Comparison of ENCODE assay signal across 24 cellular contexts in the genomic region with DNA sequence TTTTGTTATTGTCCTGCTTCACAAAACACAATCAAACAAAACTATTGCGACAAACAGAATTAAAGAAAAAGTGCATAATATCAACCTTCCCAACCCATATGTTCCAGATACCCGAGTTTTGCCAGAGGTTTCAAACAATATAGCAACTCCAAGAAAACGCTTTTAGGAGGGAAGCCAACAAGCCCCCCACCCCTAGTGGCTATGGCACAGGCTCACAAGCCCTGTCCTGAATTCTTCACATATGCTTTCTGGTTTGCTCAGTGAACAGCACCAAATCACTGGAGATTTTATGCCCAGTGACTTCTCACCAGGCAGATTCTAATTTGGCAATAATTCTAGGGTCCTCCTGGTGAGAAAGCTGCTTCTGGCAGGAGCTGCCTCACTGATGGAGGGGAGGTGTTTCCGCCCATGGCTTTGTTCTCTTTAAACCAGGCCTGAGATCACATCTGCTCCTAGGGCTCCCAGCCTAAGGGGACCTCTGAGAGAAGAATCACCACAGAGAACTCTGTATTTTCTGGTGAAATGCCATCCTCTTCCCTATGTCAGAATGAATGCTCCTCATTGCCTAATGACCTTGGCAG.
A peak's percentile ranks its signal among the peaks of the same experiment; 100 is the strongest.
DNase-seq lines count a peak whose midpoint lies in the region; ATAC-seq and TF ChIP-seq lines count a peak whose summit lies in the region.
"Had no signal": no experiment of that assay in that cellular context is flagged by ENCODE, and none has a peak within 500 bp of the region (broad histone marks: within the 10 kb centered on the region; RNA-seq: fewer than 3 reads in every experiment).

No MANE protein-coding gene starts in this region.

- no peaks in the 10 kb centered on the region for H3K79me2 ChIP-seq in HCT116 (ENCODE audit: insufficient read depth, low read length)

- H3K27ac Mint-ChIP-seq in WTC11, result peak overlapping the region; percentile 84
- H3K27ac Mint-ChIP-seq: naive thymus-derived CD8-positive, alpha-beta T cell had no signal

- ATAC-seq in HCT116 (no peak), WTC11 (peak; percentile 80), HG02571 (IDR thresholded peaks at IDR 0.05; ENCODE audit: unreplicated experiment) (no peak), HG03280 (IDR thresholded peaks at IDR 0.05; ENCODE audit: unreplicated experiment) (no peak)
- ATAC-seq: body of pancreas; naive thymus-derived CD8-positive, alpha-beta T cell; Right ventricle myocardium inferior had no signal

- peak overlapping the region; percentile 33 for H2AFZ ChIP-seq in HCT116 (ENCODE audit: low read depth, low read length, poor library complexity, severe bottlenecking)
- H2AFZ ChIP-seq: PC-9 had no signal

- no peak overlapping the region for H3K9ac ChIP-seq in HCT116 (ENCODE audit: low read length)

- RAD21 ChIA-PET in HCT116 (lab: Charles Lee; ENCODE audit: low non-redundant PET in 1 of 2, low total read pairs in 2 of 2, uncharacterized antibody in 2 of 2, unreplicated experiment in 2 of 2), result no interaction called here

- peaks cover 35% of the 10 kb centered on the region for H3K4me1 Mint-ChIP-seq in WTC11
- H3K4me1 Mint-ChIP-seq: naive thymus-derived CD8-positive, alpha-beta T cell had no signal

- no peaks in the 10 kb centered on the region for H3K27me3 ChIP-seq in HCT116 (ENCODE audit: insufficient read depth, low read length)
- H3K27me3 ChIP-seq: adrenal gland, body of pancreas had no signal

- H3K27ac ChIP-seq in HCT116 (ENCODE audit: low read depth, low read length), result no peak overlapping the region
- H3K27ac ChIP-seq: adrenal gland, body of pancreas, epithelial cell of prostate, PC-9 had no signal

- BruUV-seq in HCT116 (replicated peaks; lab: Mats Ljungman, UMichigan), result no TSS peak

- H3K4me1 ChIP-seq in HCT116 (ENCODE audit: control insufficient read depth in 1 of 2, insufficient read depth in 2 of 2, low read length in 2 of 2), result no peaks in the 10 kb centered on the region
- H3K4me1 ChIP-seq: adrenal gland, body of pancreas had no signal

- POLR2A ChIA-PET in HCT116 (lab: Charles Lee), result no interaction called here
- POLR2A ChIA-PET in WTC11 (lab: Charles Lee), result no interaction called here

- CTCF ChIA-PET in HCT116 (lab: Charles Lee) (no interaction called here), WTC11 (lab: Charles Lee) (no interaction called here)

- H3K9me2 ChIP-seq in HCT116 (ENCODE audit: insufficient read depth), result no peaks in the 10 kb centered on the region

- H3K36me3 Mint-ChIP-seq in WTC11, result no peaks in the 10 kb centered on the region
- H3K36me3 Mint-ChIP-seq: naive thymus-derived CD8-positive, alpha-beta T cell had no signal

- no peak for TF ChIP-seq POLR2A in HCT116 (IDR thresholded peaks at IDR 0.05; ENCODE audit: borderline replicate concordance, extremely low read depth, insufficient read depth, insufficient read length)

- peak; percentile 18 for DNase-seq in ELF-1 (ENCODE audit: low read depth, low spot score)
- DNase-seq in HCT116 (ENCODE audit: low read depth, low spot score), result no peak
- no peak for DNase-seq in WTC11 (ENCODE audit: low spot score)
- DNase-seq in iPS-NIHi7 (ENCODE audit: extremely low spot score), result peak; percentile 13
- DNase-seq in NCI-H146 (lab: John Stamatoyannopoulos, UW), result no peak
- DNase-seq: activated CD4-positive, alpha-beta T cell treated with anti-CD3 and anti-CD28 coated beads, Interleukin-2, amount 50 U/mL, for 4 hours; activated naive CD4-positive, alpha-beta T cell treated with Interleukin-2 at 50 U/mL for 16 hours; adrenal gland; body of pancreas; Caco-2; DND-41; naive thymus-derived CD8-positive, alpha-beta T cell; NCI-H187; NCI-H524; PC-9; small intestine; stimulated activated CD4-positive, alpha-beta T cell treated with anti-CD3 and anti-CD28 coated beads, Interleukin-2, amount 100 ng/mL, for 24 hours; SW 1271; T1000; trophoblast cell had no signal

- TF ChIP-seq RAD21 in HCT116 (IDR thresholded peaks at IDR 0.05; ENCODE audit: low read depth), result no peak

- no peaks in the 10 kb centered on the region for H3K27me3 Mint-ChIP-seq in WTC11 (ENCODE audit: low read depth)
- H3K27me3 Mint-ChIP-seq: naive thymus-derived CD8-positive, alpha-beta T cell had no signal

- 0 out of 2 replicates have a peak, but pooled peaks cover 3% of the 10 kb centered on the region for H3K9me3 Mint-ChIP-seq in WTC11

- H3K36me3 ChIP-seq in HCT116 (ENCODE audit: control insufficient read depth in 1 of 2, insufficient read depth in 2 of 2, low read length in 2 of 2), result no peaks in the 10 kb centered on the region
- H3K36me3 ChIP-seq: adrenal gland had no signal

- no peaks in the 10 kb centered on the region for H4K20me1 ChIP-seq in HCT116 (ENCODE audit: insufficient read depth)

- no peak overlapping the region for H3K4me3 Mint-ChIP-seq in WTC11
- H3K4me3 Mint-ChIP-seq: naive thymus-derived CD8-positive, alpha-beta T cell had no signal

- H3K4me3 ChIP-seq in HCT116 (replicated peaks in 1 of 2; ENCODE audit: low read depth in 1 of 2, low read length in 2 of 2), result no peak overlapping the region
- H3K4me3 ChIP-seq: adrenal gland, body of pancreas, PC-9 had no signal

- TF ChIP-seq CTCF in HCT116 (IDR thresholded peaks at IDR 0.05 in 2 of 3, conservative IDR thresholded peaks at IDR 0.05 in 1 of 3; ENCODE audit: borderline replicate concordance in 1 of 3, insufficient read depth in 1 of 3, low read depth in 2 of 3, low read length in 2 of 3) (no peak), WTC11 (IDR thresholded peaks at IDR 0.05) (no peak)

- H3K4me2 ChIP-seq in HCT116 (ENCODE audit: low read length), result no peak overlapping the region
- H3K4me2 ChIP-seq: PC-9 had no signal

- intact Hi-C loops in HCT116 (cut with micrococcal nuclease), result no loop called here

- no peaks in the 10 kb centered on the region for H3K9me3 ChIP-seq in HCT116 (ENCODE audit: control insufficient read depth in 1 of 2, insufficient read depth in 1 of 2, low read depth in 1 of 2, low read length in 2 of 2)
- H3K9me3 ChIP-seq: adrenal gland, body of pancreas, Caco-2 had no signal

TF ChIP-seq in HCT116, 20 proteins besides CTCF, POLR2A, EP300 and RAD21:
- no peak for TF ChIP-seq EZH2phosphoT487 (IDR thresholded peaks at IDR 0.05; ENCODE audit: borderline replicate concordance)
- TF ChIP-seq SIN3A (IDR thresholded peaks at IDR 0.05; ENCODE audit: low read depth), result no peak
- TF ChIP-seq CEBPB (IDR thresholded peaks at IDR 0.05; ENCODE audit: low read depth), result no peak
- TF ChIP-seq JUND (IDR thresholded peaks at IDR 0.05), result no peak
- no peak for TF ChIP-seq EGR1 (IDR thresholded peaks at IDR 0.05; ENCODE audit: low read depth)
- no peak for TF ChIP-seq ELF1 (IDR thresholded peaks at IDR 0.05; ENCODE audit: borderline replicate concordance, low read depth)
- TF ChIP-seq ZBTB33 (IDR thresholded peaks at IDR 0.05; ENCODE audit: extremely low read depth, insufficient replicate concordance, low read length), result no peak

TF ChIP-seq in WTC11, 78 proteins besides CTCF, POLR2A, EP300 and RAD21 (continues in another document):
- TF ChIP-seq, protein P1, sequence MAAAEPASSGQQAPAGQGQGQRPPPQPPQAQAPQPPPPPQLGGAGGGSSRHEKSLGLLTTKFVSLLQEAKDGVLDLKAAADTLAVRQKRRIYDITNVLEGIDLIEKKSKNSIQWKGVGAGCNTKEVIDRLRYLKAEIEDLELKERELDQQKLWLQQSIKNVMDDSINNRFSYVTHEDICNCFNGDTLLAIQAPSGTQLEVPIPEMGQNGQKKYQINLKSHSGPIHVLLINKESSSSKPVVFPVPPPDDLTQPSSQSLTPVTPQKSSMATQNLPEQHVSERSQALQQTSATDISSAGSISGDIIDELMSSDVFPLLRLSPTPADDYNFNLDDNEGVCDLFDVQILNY (CRISPR knock-in tag; IDR thresholded peaks at IDR 0.05), result no peak
- no peak for TF ChIP-seq IRF2 (CRISPR knock-in tag; IDR thresholded peaks at IDR 0.05; ENCODE audit: borderline replicate concordance, low read depth)
- no peak for TF ChIP-seq ZNF263 (CRISPR knock-in tag; IDR thresholded peaks at IDR 0.05; ENCODE audit: low read depth)
- TF ChIP-seq MLX (CRISPR knock-in tag; IDR thresholded peaks at IDR 0.05), result no peak
- TF ChIP-seq SMAD3 (CRISPR knock-in tag; IDR thresholded peaks at IDR 0.05; ENCODE audit: borderline replicate concordance), result no peak
- TF ChIP-seq, protein P2, sequence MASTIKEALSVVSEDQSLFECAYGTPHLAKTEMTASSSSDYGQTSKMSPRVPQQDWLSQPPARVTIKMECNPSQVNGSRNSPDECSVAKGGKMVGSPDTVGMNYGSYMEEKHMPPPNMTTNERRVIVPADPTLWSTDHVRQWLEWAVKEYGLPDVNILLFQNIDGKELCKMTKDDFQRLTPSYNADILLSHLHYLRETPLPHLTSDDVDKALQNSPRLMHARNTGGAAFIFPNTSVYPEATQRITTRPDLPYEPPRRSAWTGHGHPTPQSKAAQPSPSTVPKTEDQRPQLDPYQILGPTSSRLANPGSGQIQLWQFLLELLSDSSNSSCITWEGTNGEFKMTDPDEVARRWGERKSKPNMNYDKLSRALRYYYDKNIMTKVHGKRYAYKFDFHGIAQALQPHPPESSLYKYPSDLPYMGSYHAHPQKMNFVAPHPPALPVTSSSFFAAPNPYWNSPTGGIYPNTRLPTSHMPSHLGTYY (CRISPR knock-in tag; IDR thresholded peaks at IDR 0.05), result no peak
- TF ChIP-seq, protein P3, sequence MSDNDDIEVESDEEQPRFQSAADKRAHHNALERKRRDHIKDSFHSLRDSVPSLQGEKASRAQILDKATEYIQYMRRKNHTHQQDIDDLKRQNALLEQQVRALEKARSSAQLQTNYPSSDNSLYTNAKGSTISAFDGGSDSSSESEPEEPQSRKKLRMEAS (CRISPR knock-in tag; IDR thresholded peaks at IDR 0.05), result no peak

Comparison
In these comparisons a context has a peak if more than half of its experiments do, and no peak if none do; other contexts are left out.
1. DNase-seq: peak in ELF-1 (single experiment) and iPS-NIHi7 (single experiment); none in HCT116 (single experiment), WTC11 (single experiment) and NCI-H146 (single experiment).